In genomic region chr18:70288851-70289328, GRCh38 we compare ENCODE assay signal across 8 cellular contexts. TPM values are rescaled to one million over a fixed set of nuclear protein-coding genes. Genes with fewer than 3 reads are reported as not detected.
A peak's percentile ranks its signal among the peaks of the same experiment; 100 is the strongest.
DNase-seq lines count a peak whose midpoint lies in the region; ATAC-seq and TF ChIP-seq lines count a peak whose summit lies in the region.

TSS of gene SOCS6 (plus strand) at chr18:70289045. CDS start at chr18:70324669, 35,624 bp downstream.

- peaks cover 19% of the 10 kb centered on the region for H3K4me1 Mint-ChIP-seq in activated T-cell treated with anti-CD3 and anti-CD28 coated beads, Interleukin-2, amount 50 U/mL, for 24 hours (ENCODE audit: low read depth)
- peaks cover 10 to 29% (median 26%) of the 10 kb centered on the region in 7 donors for H3K4me1 Mint-ChIP-seq in naive thymus-derived CD4-positive, alpha-beta T cell

- H3K27me3 ChIP-seq in naive thymus-derived CD4-positive, alpha-beta T cell (ENCODE audit: control insufficient read depth in 2 of 2, insufficient read depth in 2 of 2, low read length in 2 of 2), result no peaks in the 10 kb centered on the region
- H3K27me3 ChIP-seq in upper lobe of right lung, result no peaks in the 10 kb centered on the region

- ATAC-seq in GM18498 (IDR thresholded peaks at IDR 0.05; ENCODE audit: unreplicated experiment) (peak; percentile 80), HG02678 (IDR thresholded peaks at IDR 0.05; ENCODE audit: unreplicated experiment) (peak; percentile 70), upper lobe of right lung (peak; percentile 83)
- ATAC-seq in naive thymus-derived CD4-positive, alpha-beta T cell, result peak; percentile 67

- CTCF ChIA-PET in naive thymus-derived CD4-positive, alpha-beta T cell (lab: Charles Lee), result no interaction called here

- peak within 1 kb of the TSS; percentile 80 for H3K27ac Mint-ChIP-seq in activated T-cell treated with anti-CD3 and anti-CD28 coated beads, Interleukin-2, amount 50 U/mL, for 24 hours
- H3K27ac Mint-ChIP-seq in naive thymus-derived CD4-positive, alpha-beta T cell, result peak within 1 kb of the TSS in 7 of 9 donors; percentile 4 to 92 (median 46)

- H3K36me3 Mint-ChIP-seq in activated T-cell treated with anti-CD3 and anti-CD28 coated beads, Interleukin-2, amount 50 U/mL, for 24 hours (ENCODE audit: low read depth), result peaks cover 2% of the 10 kb centered on the region
- H3K36me3 Mint-ChIP-seq in naive thymus-derived CD4-positive, alpha-beta T cell, result peaks cover 0 to 5% (median 0%) of the 10 kb centered on the region in 5 donors

- no peaks in the 10 kb centered on the region for H3K9me3 Mint-ChIP-seq in activated T-cell treated with anti-CD3 and anti-CD28 coated beads, Interleukin-2, amount 50 U/mL, for 24 hours
- peaks cover 0 to 8% (median 0%) of the 10 kb centered on the region in 11 donors for H3K9me3 Mint-ChIP-seq in naive thymus-derived CD4-positive, alpha-beta T cell

- no peaks in the 10 kb centered on the region for H3K4me1 ChIP-seq in naive thymus-derived CD4-positive, alpha-beta T cell (ENCODE audit: control insufficient read depth in 2 of 2, insufficient read depth in 2 of 2, low read length in 2 of 2)
- peaks cover 33% of the 10 kb centered on the region for H3K4me1 ChIP-seq in upper lobe of right lung

- POLR2A ChIA-PET in naive thymus-derived CD4-positive, alpha-beta T cell (lab: Charles Lee), result no interaction called here

- peak within 1 kb of the TSS; percentile 81 for H3K4me3 Mint-ChIP-seq in activated T-cell treated with anti-CD3 and anti-CD28 coated beads, Interleukin-2, amount 50 U/mL, for 24 hours
- H3K4me3 Mint-ChIP-seq in naive thymus-derived CD4-positive, alpha-beta T cell, result peak within 1 kb of the TSS; percentile 84 to 93 (median 88)

- no peaks in the 10 kb centered on the region for H3K36me3 ChIP-seq in naive thymus-derived CD4-positive, alpha-beta T cell (ENCODE audit: control insufficient read depth in 2 of 3, insufficient read depth in 3 of 3, low read length in 3 of 3)
- no peaks in the 10 kb centered on the region for H3K36me3 ChIP-seq in upper lobe of right lung

- DNase-seq in AG20443 (ENCODE audit: low spot score) (peak; percentile 86), NCI-H146 treated with DMSO at 0.1 percent for 48 hours (lab: John Stamatoyannopoulos, UW; ENCODE audit: unreplicated experiment) (peak; percentile 37), fibroblast of peridontal ligament (ENCODE audit: extremely low read depth) (peak; percentile 46), upper lobe of right lung (peak; percentile 89)
- DNase-seq in activated T-cell treated with anti-CD3 and anti-CD28 coated beads, Interleukin-2, amount 50 U/mL, for 24 hours, result peak; percentile 59
- peak in 7 of 9 donors; percentile 12 to 63 (median 26) for DNase-seq in naive thymus-derived CD4-positive, alpha-beta T cell

- no peak within 1 kb of the TSS for H3K27ac ChIP-seq in naive thymus-derived CD4-positive, alpha-beta T cell (ENCODE audit: low read depth, low read length)
- H3K27ac ChIP-seq in upper lobe of right lung, result peak within 1 kb of the TSS; percentile 90

- H3K4me3 ChIP-seq in naive thymus-derived CD4-positive, alpha-beta T cell (ENCODE audit: low read length), result peak within 1 kb of the TSS; percentile 48
- H3K4me3 ChIP-seq in upper lobe of right lung, result peak within 1 kb of the TSS; percentile 67

- no peaks in the 10 kb centered on the region for H3K9me3 ChIP-seq in naive thymus-derived CD4-positive, alpha-beta T cell (ENCODE audit: control insufficient read depth in 2 of 3, low read length in 3 of 3)
- H3K9me3 ChIP-seq in upper lobe of right lung, result no peaks in the 10 kb centered on the region

- peaks cover 65% of the 10 kb centered on the region for H3K27me3 Mint-ChIP-seq in activated T-cell treated with anti-CD3 and anti-CD28 coated beads, Interleukin-2, amount 50 U/mL, for 24 hours
- H3K27me3 Mint-ChIP-seq in naive thymus-derived CD4-positive, alpha-beta T cell, result peaks cover 13 to 57% (median 41%) of the 10 kb centered on the region in 5 donors

- TF ChIP-seq CTCF in upper lobe of right lung (IDR thresholded peaks at IDR 0.05), result no peak

- intact Hi-C loops in naive thymus-derived CD4-positive, alpha-beta T cell (cut with micrococcal nuclease), result loop anchor here (2.0 to 10.0 kb wide), 2 partner anchors 84 to 146 kb away; partner anchors contain the start of gene RTTN (in 2 of the 2)
- intact Hi-C loops in upper lobe of right lung (cut with DNase I), result no loop called here

RNA-seq across cellular contexts. Expression of gene SOCS6, which starts in this region (rescaled TPM):
- 1 to 10 TPM; 1.8 to 4.6 (median 4.2) TPM for total RNA-seq in naive thymus-derived CD4-positive, alpha-beta T cell
- polyA plus RNA-seq in naive thymus-derived CD4-positive, alpha-beta T cell, result 1 to 10 TPM in 1 of 2 donors, under 1 TPM in 1; 0.52 to 1.4 TPM
- 20.9 TPM for total RNA-seq in upper lobe of right lung

Comparison
In these comparisons a context has a peak if more than half of its experiments do, and no peak if none do; other contexts are left out.
1. DNase-seq: peak in every context shown above with its lines; median percentile 89 in upper lobe of right lung; 86 in AG20443; 59 in activated T-cell treated with anti-CD3 and anti-CD28 coated beads, Interleukin-2, amount 50 U/mL, for 24 hours; 46 in fibroblast of peridontal ligament; 37 in NCI-H146 treated with DMSO at 0.1 percent for 48 hours; 26 in naive thymus-derived CD4-positive, alpha-beta T cell.